ENCODE assay signal across 22 cellular contexts in the genomic region with DNA sequence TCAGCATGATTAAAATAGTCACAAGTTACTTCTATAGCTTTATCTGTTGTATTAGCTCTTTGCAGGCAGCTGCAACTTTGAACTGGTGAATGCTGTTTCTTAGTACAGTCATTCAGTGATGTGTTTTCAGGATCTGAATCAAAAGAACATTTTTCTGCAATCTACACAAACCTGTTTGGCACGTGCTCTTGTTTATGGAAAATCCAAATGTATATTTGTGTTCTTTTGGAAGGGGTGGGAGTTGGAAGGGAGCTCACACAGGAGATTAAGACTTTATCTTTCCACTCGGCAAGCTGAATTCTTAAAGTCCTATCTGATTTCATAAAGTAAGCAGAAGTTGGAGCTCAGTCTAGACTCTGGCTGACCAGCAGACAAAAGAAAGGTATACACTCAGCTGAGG.
"Had no signal": no experiment of that assay in that cellular context is flagged by ENCODE, and none has a peak within 500 bp of the region (broad histone marks: within the 10 kb centered on the region; RNA-seq: fewer than 3 reads in every experiment).

No MANE protein-coding gene starts in this region.

- DNase-seq: effector memory CD4-positive, alpha-beta T cell; foreskin keratinocyte; immature natural killer cell; kidney; left cardiac atrium; left ventricle myocardium inferior; lower lobe of right lung; midbrain; naive B cell; nephron progenitor cell; posterior cingulate gyrus; stimulated activated CD4-positive, alpha-beta T cell treated with anti-CD3 and anti-CD28 coated beads, Interleukin-2, amount 100 ng/mL, for 24 hours; stimulated activated CD4-positive, alpha-beta T cell treated with anti-CD3 and anti-CD28 coated beads, Interleukin-4, amount 100 ng/mL, for 4 hours; stimulated activated naive B cell treated with anti-CD40 and anti-IgM and Interleukin-4, amounts not matched to agents 10 μg/mL and 1 μg/mL and 100 μg/mL, for 72 hours; stomach; substantia nigra; transverse colon had no signal

- H3K27me3 ChIP-seq: esophagus muscularis mucosa, foreskin keratinocyte, neutrophil, stomach, transverse colon had no signal

- H3K27ac ChIP-seq: epithelial cell of prostate, esophagus muscularis mucosa, foreskin keratinocyte, left ventricle myocardium inferior, lower lobe of right lung, neutrophil, stomach, thoracic aorta, transverse colon had no signal

- H3K4me1 ChIP-seq: foreskin keratinocyte, left ventricle myocardium inferior, lower lobe of right lung, transverse colon had no signal

- ATAC-seq: foreskin keratinocyte; left cardiac atrium; lower lobe of right lung; sciatic nerve; stimulated activated naive B cell treated with anti-CD40 and anti-IgM and Interleukin-4, amounts not matched to agents 10 μg/mL and 1 μg/mL and 100 μg/mL, for 72 hours had no signal

- H3K4me3 ChIP-seq: esophagus muscularis mucosa, left ventricle myocardium inferior, lower lobe of right lung, stomach, thoracic aorta, transverse colon had no signal

- H3K36me3 ChIP-seq: esophagus muscularis mucosa, left ventricle myocardium inferior, lower lobe of right lung, neutrophil, stomach, thoracic aorta, transverse colon had no signal

- H3K9me3 ChIP-seq: esophagus muscularis mucosa, left ventricle myocardium inferior, lower lobe of right lung, neutrophil, stomach, thoracic aorta, transverse colon had no signal
